In genomic region chr1:22078133-22078532, GRCh38 we compare ENCODE assay signal across 21 cellular contexts. TPM values are rescaled to one million over a fixed set of nuclear protein-coding genes. Genes with fewer than 3 reads are reported as not detected.
DNase-seq lines count a peak whose midpoint lies in the region; ATAC-seq, FAIRE-seq and TF ChIP-seq lines count a peak whose summit lies in the region.
"Had no signal": no experiment of that assay in that cellular context is flagged by ENCODE, and none has a peak within 500 bp of the region (broad histone marks: within the 10 kb centered on the region; RNA-seq: fewer than 3 reads in every experiment).

No MANE protein-coding gene starts in this region.

- no peak overlapping the region for H3K23ac ChIP-seq in H1 (ENCODE audit: insufficient read length)

- no peaks in the 10 kb centered on the region for H3K9me3 Mint-ChIP-seq in activated CD8-positive, alpha-beta T cell treated with anti-CD3 and anti-CD28 coated beads for 36 hours
- no peaks in the 10 kb centered on the region for H3K9me3 Mint-ChIP-seq in activated CD8-positive, alpha-beta T cell treated with anti-CD3 and anti-CD28 coated beads, Interleukin-2, amount 10 ng/mL, durations not matched to agents 7 days and 5 days (ENCODE audit: insufficient read depth)

- H3K4me1 Mint-ChIP-seq in activated CD8-positive, alpha-beta T cell treated with anti-CD3 and anti-CD28 coated beads for 36 hours (ENCODE audit: low read depth), result peaks cover 80% of the 10 kb centered on the region
- peaks cover 74% of the 10 kb centered on the region for H3K4me1 Mint-ChIP-seq in activated CD8-positive, alpha-beta T cell treated with anti-CD3 and anti-CD28 coated beads, Interleukin-2, amount 10 ng/mL, durations not matched to agents 7 days and 5 days (ENCODE audit: low read depth)

- no peak overlapping the region for H3K9ac ChIP-seq in OCI-LY1 (ENCODE audit: low read length)
- no peak overlapping the region for H3K9ac ChIP-seq in H1 (replicated peaks in 1 of 4; ENCODE audit: extremely low read depth in 1 of 4, low read depth in 3 of 4, low read length in 3 of 4)

- H3K23me2 ChIP-seq in H1 (ENCODE audit: low read depth, low read length), result no peaks in the 10 kb centered on the region

- H3K79me2 ChIP-seq in OCI-LY1 (ENCODE audit: insufficient read depth, low read length) (peaks cover 73% of the 10 kb centered on the region), H1 (ENCODE audit: control insufficient read depth in 1 of 2, insufficient read depth in 2 of 2, low read length in 2 of 2) (peaks cover 6 to 76% of the 10 kb centered on the region in 2 experiments; a peak in 3 of 4 replicates), osteoblast (ENCODE audit: insufficient read depth, low read length) (peaks cover 99% of the 10 kb centered on the region)

- no peak overlapping the region for H3K18ac ChIP-seq in H1 (ENCODE audit: extremely low read depth, low read length)

- POLR2A ChIA-PET in activated CD8-positive, alpha-beta T cell treated with anti-CD3 and anti-CD28 coated beads for 36 hours (lab: Charles Lee), result interaction anchor here (0.9 kb wide), 1 partner anchor 19 kb away, joined by 3 read pairs; no protein-coding TSS in a partner anchor
- POLR2A ChIA-PET in activated CD8-positive, alpha-beta T cell treated with anti-CD3 and anti-CD28 coated beads, Interleukin-2, amount 10 ng/mL, durations not matched to agents 7 days and 5 days (lab: Charles Lee), result interaction anchor here (0.6 kb wide), 1 partner anchor 46 kb away, joined by 3 read pairs; no protein-coding TSS in a partner anchor
- POLR2A ChIA-PET in H1 (lab: Charles Lee; ENCODE audit: partially characterized antibody), result interaction anchor here (0.6 kb wide), 1 partner anchor 427 kb away, joined by 3 read pairs; no protein-coding TSS in a partner anchor

- H2BK120ac ChIP-seq in H1 (replicated peaks; ENCODE audit: low read depth, low read length), result no peak overlapping the region

- H4K20me1 ChIP-seq in OCI-LY1 (ENCODE audit: insufficient read depth, low read length) (no peaks in the 10 kb centered on the region; the same call in 1 of the 2 replicates), H1 (replicated peaks in 1 of 2; ENCODE audit: control insufficient read depth in 1 of 2, insufficient read depth in 2 of 2, low read length in 2 of 2) (peaks cover 5 to 14% of the 10 kb centered on the region in 2 experiments), osteoblast (ENCODE audit: insufficient read depth, low read length) (peaks cover 82% of the 10 kb centered on the region)

- H4K5ac ChIP-seq in H1 (ENCODE audit: insufficient read length, low read depth, low read length), result no peak overlapping the region

- no peaks in the 10 kb centered on the region for H3K79me1 ChIP-seq in H1 (ENCODE audit: low read depth, low read length)

- no peak overlapping the region for H2BK20ac ChIP-seq in H1 (ENCODE audit: low read length)

- no peak for DNase-seq in activated CD8-positive, alpha-beta T cell treated with anti-CD3 and anti-CD28 coated beads for 36 hours
- no peak for DNase-seq in activated CD8-positive, alpha-beta T cell treated with anti-CD3 and anti-CD28 coated beads, Interleukin-2, amount 10 ng/mL, durations not matched to agents 7 days and 5 days
- DNase-seq in H1 (ENCODE audit: low read depth in 1 of 2, low spot score in 2 of 2), result no peak
- DNase-seq in osteoblast (ENCODE audit: insufficient read length, low spot score, missing footprints), result peak; percentile 82
- no peak for DNase-seq in spleen
- DNase-seq in NCI-H2227 treated with DMSO at 0.1 percent for 48 hours (lab: John Stamatoyannopoulos, UW), result no peak
- DNase-seq: DND-41; effector memory CD4-positive, alpha-beta T cell; hippocampal formation; KBM-7; left colon; NCI-H1092; NCI-H774; uterus had no signal

- H3K4me3 ChIP-seq in OCI-LY1 (ENCODE audit: low read depth, low read length, poor library complexity, severe bottlenecking) (no peak overlapping the region), H1 (ENCODE audit: extremely low read depth in 1 of 4, insufficient read depth in 2 of 4, low read depth in 3 of 4, low read length in 4 of 4) (no peak overlapping the region), osteoblast (ENCODE audit: insufficient read depth, low read length) (no peak overlapping the region), spleen (no peak overlapping the region)
- H3K4me3 ChIP-seq: A549, prostate gland, uterus had no signal

- WGBS in H1 (ENCODE audit: extremely low coverage in 1 of 2, insufficient coverage in 1 of 2, insufficient read length in 1 of 2, insufficient replicate concordance in 2 of 2, low coverage in 1 of 2, low lambda C conversion rate in 2 of 2, missing lambda C conversion rate in 1 of 2), 2 experiments, result 91% methylated on average over 2 of the region's 2 CpGs; no CpG with 5 or more reads in 1 of the 2 experiments
- WGBS in spleen, 5 donors, result 79 to 88% (median 81%) methylated on average over 2 of the region's 2 CpGs

- H3K9me3 ChIP-seq in OCI-LY1 (ENCODE audit: low read length) (no peaks in the 10 kb centered on the region), H1 (ENCODE audit: insufficient read depth in 2 of 2, low read depth in 1 of 2, low read length in 1 of 2) (no peaks in the 10 kb centered on the region), osteoblast (ENCODE audit: low read depth, low read length) (no peaks in the 10 kb centered on the region), spleen (no peaks in the 10 kb centered on the region)
- H3K9me3 ChIP-seq: A549, prostate gland, uterus had no signal

- no peak overlapping the region for H2BK15ac ChIP-seq in H1 (ENCODE audit: low read length)

- H3K4me3 Mint-ChIP-seq in activated CD8-positive, alpha-beta T cell treated with anti-CD3 and anti-CD28 coated beads for 36 hours, result no peak overlapping the region
- H3K4me3 Mint-ChIP-seq in activated CD8-positive, alpha-beta T cell treated with anti-CD3 and anti-CD28 coated beads, Interleukin-2, amount 10 ng/mL, durations not matched to agents 7 days and 5 days, result no peak overlapping the region

- no peak overlapping the region for H3K56ac ChIP-seq in H1 (replicated peaks; ENCODE audit: insufficient read length, low read depth, low read length)

- H2BK12ac ChIP-seq in H1 (ENCODE audit: low read depth, low read length), result no peak overlapping the region

- H3K4me1 ChIP-seq in OCI-LY1 (ENCODE audit: insufficient read depth, low read length, severe bottlenecking), result peaks cover 47% of the 10 kb centered on the region
- H3K4me1 ChIP-seq in H1 (replicated peaks in 1 of 4; ENCODE audit: control insufficient read depth in 3 of 4, insufficient read depth in 4 of 4, low read length in 3 of 4), result peaks cover 0 to 8% (median 1%) of the 10 kb centered on the region in 4 experiments; a peak in 4 of 7 replicates
- H3K4me1 ChIP-seq in osteoblast (ENCODE audit: insufficient read depth, low read length), result peaks cover 16% of the 10 kb centered on the region
- peaks cover 63 to 100% (median 91%) of the 10 kb centered on the region in 6 donors for H3K4me1 ChIP-seq in spleen
- H3K4me1 ChIP-seq: prostate gland had no signal

- H3K36me3 Mint-ChIP-seq in activated CD8-positive, alpha-beta T cell treated with anti-CD3 and anti-CD28 coated beads for 36 hours (ENCODE audit: low read depth), result peaks cover 62% of the 10 kb centered on the region
- H3K36me3 Mint-ChIP-seq in activated CD8-positive, alpha-beta T cell treated with anti-CD3 and anti-CD28 coated beads, Interleukin-2, amount 10 ng/mL, durations not matched to agents 7 days and 5 days (ENCODE audit: low read depth), result peaks cover 72% of the 10 kb centered on the region

- CTCF ChIA-PET in activated CD8-positive, alpha-beta T cell treated with anti-CD3 and anti-CD28 coated beads for 36 hours (lab: Charles Lee), result no interaction called here
- CTCF ChIA-PET in activated CD8-positive, alpha-beta T cell treated with anti-CD3 and anti-CD28 coated beads, Interleukin-2, amount 10 ng/mL, durations not matched to agents 7 days and 5 days (lab: Charles Lee), result interaction anchor here (1.0 kb wide), 1 partner anchor 21 kb away, joined by 3 read pairs; no protein-coding TSS in a partner anchor
- CTCF ChIA-PET in H1 (lab: Charles Lee; ENCODE audit: partially characterized antibody), result no interaction called here

- no peak for TF ChIP-seq CTCF in activated CD8-positive, alpha-beta T cell treated with anti-CD3 and anti-CD28 coated beads for 36 hours (IDR thresholded peaks at IDR 0.05)
- TF ChIP-seq CTCF in OCI-LY1 (IDR thresholded peaks at IDR 0.05; ENCODE audit: low read length) (no peak), H1 (IDR thresholded peaks at IDR 0.05; ENCODE audit: control extremely low read depth in 1 of 3, insufficient read depth in 1 of 3, low read depth in 1 of 3, low read length in 3 of 3) (no peak), osteoblast (IDR thresholded peaks at IDR 0.05; ENCODE audit: extremely low read depth, low read depth, low read length) (no peak), spleen (IDR thresholded peaks at IDR 0.05 in 8 of 11, conservative IDR thresholded peaks at IDR 0.05 in 3 of 11) (no peak)

- H4K8ac ChIP-seq in H1 (ENCODE audit: extremely low read depth, insufficient read depth, low read length), result no peak overlapping the region

- no peak overlapping the region for H2AK5ac ChIP-seq in H1 (ENCODE audit: low read depth, low read length)

- no peak for TF ChIP-seq EP300 in H1 (IDR thresholded peaks at IDR 0.05; ENCODE audit: borderline replicate concordance in 1 of 2, low read depth in 2 of 2, low read length in 2 of 2)

- H3K9me2 ChIP-seq in OCI-LY1 (ENCODE audit: low read depth, low read length), result no peaks in the 10 kb centered on the region

- no peaks in the 10 kb centered on the region for H3F3A ChIP-seq in OCI-LY1 (ENCODE audit: insufficient read depth, low read length)

- TF ChIP-seq POLR2A in H1 (IDR thresholded peaks at IDR 0.05; ENCODE audit: control extremely low read depth in 1 of 2, low read depth in 2 of 2, low read length in 2 of 2) (no peak), spleen (IDR thresholded peaks at IDR 0.05) (no peak)

- H3K36me3 ChIP-seq in OCI-LY1 (ENCODE audit: insufficient read depth, low read length), result peaks cover 82% of the 10 kb centered on the region
- peaks cover 0 to 19% (median 6%) of the 10 kb centered on the region in 4 experiments; a peak in 4 of 8 replicates for H3K36me3 ChIP-seq in H1 (ENCODE audit: control insufficient read depth in 2 of 4, insufficient read depth in 4 of 4, low read length in 3 of 4)
- peaks cover 51% of the 10 kb centered on the region for H3K36me3 ChIP-seq in osteoblast (ENCODE audit: insufficient read depth, low read length)
- H3K36me3 ChIP-seq in spleen, result peaks cover 0 to 70% (median 40%) of the 10 kb centered on the region in 6 donors
- H3K36me3 ChIP-seq: prostate gland, uterus had no signal

- FAIRE-seq in H1 (lab: Jason Lieb, UNC), result peak; percentile 28
- FAIRE-seq: A549, bronchial epithelial cell had no signal

- no peak overlapping the region for H4K91ac ChIP-seq in H1 (replicated peaks; ENCODE audit: insufficient read length, low read length)

- H3K4ac ChIP-seq in H1 (replicated peaks; ENCODE audit: insufficient read length, low read depth, low read length), result no peak overlapping the region

- H3K27me3 Mint-ChIP-seq in activated CD8-positive, alpha-beta T cell treated with anti-CD3 and anti-CD28 coated beads for 36 hours, result no peaks in the 10 kb centered on the region
- no peaks in the 10 kb centered on the region for H3K27me3 Mint-ChIP-seq in activated CD8-positive, alpha-beta T cell treated with anti-CD3 and anti-CD28 coated beads, Interleukin-2, amount 10 ng/mL, durations not matched to agents 7 days and 5 days (ENCODE audit: low read depth)

- H3K27me3 ChIP-seq in OCI-LY1 (ENCODE audit: insufficient read depth, low read length) (no peaks in the 10 kb centered on the region), H1 (replicated peaks in 1 of 4; ENCODE audit: control insufficient read depth in 3 of 4, extremely low read depth in 1 of 4, insufficient read depth in 3 of 4, low read length in 3 of 4) (no peaks in the 10 kb centered on the region), osteoblast (ENCODE audit: insufficient read depth, low read length) (no peaks in the 10 kb centered on the region), spleen (replicated peaks in 1 of 7) (no peaks in the 10 kb centered on the region)
- H3K27me3 ChIP-seq: uterus had no signal

- no peak overlapping the region for H2BK5ac ChIP-seq in H1 (ENCODE audit: low read depth, low read length)

- TF ChIP-seq RAD21 in H1 (IDR thresholded peaks at IDR 0.05 in 1 of 2, conservative IDR thresholded peaks at IDR 0.05 in 1 of 2; ENCODE audit: low read depth in 2 of 2, low read length in 2 of 2), result no peak

- peak overlapping the region; percentile 31 for H3K27ac Mint-ChIP-seq in activated CD8-positive, alpha-beta T cell treated with anti-CD3 and anti-CD28 coated beads for 36 hours
- no peak overlapping the region for H3K27ac Mint-ChIP-seq in activated CD8-positive, alpha-beta T cell treated with anti-CD3 and anti-CD28 coated beads, Interleukin-2, amount 10 ng/mL, durations not matched to agents 7 days and 5 days

- no peak overlapping the region for H3K14ac ChIP-seq in H1 (ENCODE audit: insufficient read length)

- no peak overlapping the region for H2AFZ ChIP-seq in OCI-LY1 (ENCODE audit: low read length)
- no peak overlapping the region for H2AFZ ChIP-seq in H1 (ENCODE audit: low read length)
- H2AFZ ChIP-seq in osteoblast (ENCODE audit: low read length), result no peak overlapping the region

- H3K4me2 ChIP-seq in OCI-LY1 (ENCODE audit: low read length) (0 out of 2 replicates have a peak overlapping the region, but pooled peaks have one; percentile 9), H1 (ENCODE audit: insufficient read depth in 1 of 2, low read depth in 2 of 2, low read length in 2 of 2) (no peak overlapping the region), osteoblast (ENCODE audit: insufficient read depth, low read length) (no peak overlapping the region)
- H3K4me2 ChIP-seq: A549 had no signal

- H3K27ac ChIP-seq in OCI-LY1 (ENCODE audit: low read depth, low read length, poor library complexity, severe bottlenecking) (no peak overlapping the region), H1 (ENCODE audit: low read depth, low read length) (no peak overlapping the region), osteoblast (ENCODE audit: low read depth, low read length) (peak overlapping the region; percentile 20), spleen (no peak overlapping the region)
- H3K27ac ChIP-seq: A549, C4-2B, prostate gland, uterus had no signal

- no peak for ATAC-seq in activated CD8-positive, alpha-beta T cell treated with anti-CD3 and anti-CD28 coated beads for 36 hours
- ATAC-seq in activated CD8-positive, alpha-beta T cell treated with anti-CD3 and anti-CD28 coated beads, Interleukin-2, amount 10 ng/mL, durations not matched to agents 7 days and 5 days, result no peak
- no peak for ATAC-seq in GM21529 (IDR thresholded peaks at IDR 0.05; ENCODE audit: unreplicated experiment)
- ATAC-seq: A549, left colon, Panc1 had no signal

- intact Hi-C loops in activated CD8-positive, alpha-beta T cell treated with anti-CD3 and anti-CD28 coated beads for 36 hours (cut with micrococcal nuclease), result no loop called here
- intact Hi-C loops in spleen (cut with DNase I; ENCODE audit: low total_unique reads), result no loop called here

RNA-seq across cellular contexts. Expression of gene CDC42, which starts 25.6 kb away (rescaled TPM):
- total RNA-seq in activated CD8-positive, alpha-beta T cell treated with anti-CD3 and anti-CD28 coated beads for 36 hours, result 100 to 1,000 TPM; 292 to 310 TPM
- total RNA-seq in activated CD8-positive, alpha-beta T cell treated with anti-CD3 and anti-CD28 coated beads, Interleukin-2, amount 10 ng/mL, durations not matched to agents 7 days and 5 days, result 100 to 1,000 TPM; 365 to 389 TPM
- total RNA-seq in H1 (2021; fragmentation: NEBNext Ultra II Directional; extraction: Animal tissue kit (Norgen Biotek cat#: 25700)), result 179 and 182 TPM in 2 replicates
- 57.1 and 110 TPM in 2 replicates for polyA plus RNA-seq in H1 (2011; rRNA removed)
- 110 TPM for polyA plus RNA-seq in H1 (2011; cell fraction: cytosol; rRNA removed)
- 25.3 TPM for polyA plus RNA-seq in H1 (2011; cell fraction: nucleus; rRNA removed)
- 124 to 252 TPM (median 148 TPM) in 4 replicates for polyA plus RNA-seq in H1 (2012, experiment 1 of 2)
- 100 TPM for polyA plus RNA-seq in H1 (2012, experiment 2 of 2)
- polyA plus RNA-seq in H1 (2013, experiment 1 of 2), result 150 TPM
- 157 TPM for polyA plus RNA-seq in H1 (2013, experiment 2 of 2)
- 126 and 213 TPM in 2 replicates for polyA minus RNA-seq in H1 (2011; rRNA and poly(A)+ RNA removed)
- 63.3 TPM for polyA minus RNA-seq in H1 (2011; cell fraction: cytosol; rRNA and poly(A)+ RNA removed)
- 46.2 TPM for polyA minus RNA-seq in H1 (2011; cell fraction: nucleus; rRNA and poly(A)+ RNA removed)
- 432 and 433 TPM in 2 replicates for total RNA-seq in osteoblast
- 100 to 1,000 TPM; 209 to 254 (median 233) TPM for total RNA-seq in spleen
- 100 to 1,000 TPM; 108 to 165 (median 155) TPM for polyA plus RNA-seq in spleen
